ENCODE assay signal across 28 cellular contexts in genomic region chr18:5585653-5586052, GRCh38. TPM values are rescaled to one million over a fixed set of nuclear protein-coding genes. Genes with fewer than 3 reads are reported as not detected.
DNase-seq lines count a peak whose midpoint lies in the region; ATAC-seq, FAIRE-seq and TF ChIP-seq lines count a peak whose summit lies in the region.
"Had no signal": no experiment of that assay in that cellular context is flagged by ENCODE, and none has a peak within 500 bp of the region (broad histone marks: within the 10 kb centered on the region; RNA-seq: fewer than 3 reads in every experiment).

No MANE protein-coding gene starts in this region.

- no peak overlapping the region for H3K4me3 ChIP-seq in astrocyte (ENCODE audit: insufficient read depth, low read depth, low read length)
- no peak overlapping the region for H3K4me3 ChIP-seq in smooth muscle cell
- H3K4me3 ChIP-seq: HAP-1, MG63, SJCRH30 had no signal

- H4K8ac ChIP-seq in H9 (replicated peaks; ENCODE audit: insufficient read length, low read depth, low read length) = no peak overlapping the region

- no peak overlapping the region for H3K27ac Mint-ChIP-seq in H9
- peak overlapping the region; percentile 95 for H3K27ac Mint-ChIP-seq in astrocyte (ENCODE audit: unreplicated experiment)
- no peak overlapping the region for H3K27ac Mint-ChIP-seq in activated naive CD8-positive, alpha-beta T cell treated with anti-CD3 and anti-CD28 coated beads, Interleukin-2, amount 50 U/mL, for 24 hours
- H3K27ac Mint-ChIP-seq: CD8-positive, alpha-beta memory T cell had no signal

- no peak for FAIRE-seq in astrocyte (lab: Jason Lieb, UNC)
- FAIRE-seq: GM12891 had no signal

- H3K23ac ChIP-seq in H9 (ENCODE audit: insufficient read length, low read depth, low read length) = no peak overlapping the region

- H3K27ac ChIP-seq in H9 (ENCODE audit: insufficient read length, low read depth, low read length) (no peak overlapping the region), astrocyte (ENCODE audit: low read depth, low read length) (peak overlapping the region; percentile 89), smooth muscle cell (ENCODE audit: low read depth) (peak overlapping the region; percentile 92)
- H3K27ac ChIP-seq: SJCRH30 had no signal

- H3K14ac ChIP-seq in H9 (ENCODE audit: insufficient read depth, low read length) = no peak overlapping the region

- H3K4me2 ChIP-seq in H9 (ENCODE audit: insufficient read depth, insufficient read length, low read length) (no peak overlapping the region), astrocyte (ENCODE audit: low read length) (peak overlapping the region; percentile 72), smooth muscle cell (peak overlapping the region; percentile 69)

- H3K9ac ChIP-seq in H9 (ENCODE audit: extremely low read depth, insufficient read length, low read length) (no peak overlapping the region), astrocyte (ENCODE audit: low read length) (no peak overlapping the region), smooth muscle cell (ENCODE audit: low read depth) (no peak overlapping the region)

- H3K9me3 ChIP-seq in H9 (ENCODE audit: control insufficient read depth, low read depth, low read length) = no peaks in the 10 kb centered on the region
- H3K9me3 ChIP-seq in astrocyte (ENCODE audit: insufficient read depth, low read depth, low read length) = no peaks in the 10 kb centered on the region
- H3K9me3 ChIP-seq in smooth muscle cell (replicated peaks; ENCODE audit: low read depth) = no peaks in the 10 kb centered on the region
- H3K9me3 ChIP-seq: BE2C, HAP-1, MG63, SJCRH30 had no signal

- no peak overlapping the region for H4K5ac ChIP-seq in H9 (ENCODE audit: insufficient read length, low read depth, low read length)

- no peak overlapping the region for H2BK120ac ChIP-seq in H9 (ENCODE audit: low read depth, low read length, poor library complexity, severe bottlenecking)

- H3K27me3 Mint-ChIP-seq in H9 (ENCODE audit: low read depth) (no peaks in the 10 kb centered on the region), astrocyte (ENCODE audit: low read depth, unreplicated experiment) (no peaks in the 10 kb centered on the region)
- H3K27me3 Mint-ChIP-seq in activated naive CD8-positive, alpha-beta T cell treated with anti-CD3 and anti-CD28 coated beads, Interleukin-2, amount 50 U/mL, for 24 hours = peaks cover 2% of the 10 kb centered on the region

- H3K4me1 ChIP-seq in H9 (ENCODE audit: insufficient read depth, low read length) (peaks cover 5% of the 10 kb centered on the region; the same call in 1 of the 2 replicates), astrocyte (ENCODE audit: insufficient read depth, low read length) (peaks cover 44% of the 10 kb centered on the region), smooth muscle cell (ENCODE audit: low read depth) (peaks cover 27% of the 10 kb centered on the region)
- H3K4me1 ChIP-seq: BE2C, SJCRH30 had no signal

- no peaks in the 10 kb centered on the region for H3K79me1 ChIP-seq in H9 (ENCODE audit: insufficient read depth, low read depth, low read length, poor library complexity, severe bottlenecking)

- no peak overlapping the region for H2BK15ac ChIP-seq in H9 (ENCODE audit: low read depth, low read length)

- H3K27me3 ChIP-seq in H9 (ENCODE audit: insufficient read depth, low read length) (no peaks in the 10 kb centered on the region), astrocyte (ENCODE audit: insufficient read depth, low read length) (no peaks in the 10 kb centered on the region), smooth muscle cell (ENCODE audit: low read depth) (no peaks in the 10 kb centered on the region)
- H3K27me3 ChIP-seq: BE2C, MG63, SJCRH30 had no signal

- no peak overlapping the region for H4K91ac ChIP-seq in H9 (ENCODE audit: insufficient read length, low read depth, low read length)

- ATAC-seq in GM21360 (IDR thresholded peaks at IDR 0.05; ENCODE audit: unreplicated experiment) = no peak
- no peak for ATAC-seq in activated naive CD8-positive, alpha-beta T cell treated with anti-CD3 and anti-CD28 coated beads, Interleukin-2, amount 50 U/mL, for 24 hours
- ATAC-seq: PC-3, Right ventricle myocardium inferior had no signal

- no CpG with 5 or more reads among the region's 3 CpGs for WGBS in H9 (ENCODE audit: extremely low coverage, insufficient read length, low lambda C conversion rate)
- WGBS in smooth muscle cell (ENCODE audit: low lambda C conversion rate) = 74% methylated on average over 3 of the region's 3 CpGs

- H3K79me2 ChIP-seq in H9 (ENCODE audit: insufficient read depth, low read length) = no peaks in the 10 kb centered on the region
- H3K79me2 ChIP-seq in astrocyte (ENCODE audit: insufficient read depth, low read length) = no peaks in the 10 kb centered on the region
- H3K79me2 ChIP-seq in smooth muscle cell (ENCODE audit: low read depth) = no peaks in the 10 kb centered on the region

- H2BK20ac ChIP-seq in H9 (ENCODE audit: low read depth, low read length, poor library complexity, severe bottlenecking) = no peak overlapping the region

- TF ChIP-seq CTCF in H9 (conservative IDR thresholded peaks at IDR 0.05) = no peak
- no peak for TF ChIP-seq CTCF in astrocyte (IDR thresholded peaks at IDR 0.05; ENCODE audit: insufficient read depth, low read depth, low read length)
- TF ChIP-seq CTCF in smooth muscle cell (IDR thresholded peaks at IDR 0.05; ENCODE audit: borderline replicate concordance, insufficient read depth, poor library complexity, severe bottlenecking) = no peak

- no peaks in the 10 kb centered on the region for H3K23me2 ChIP-seq in H9 (ENCODE audit: insufficient read length, low read depth, low read length, poor library complexity, severe bottlenecking)

- DNase-seq in H9 (peak; percentile 43), astrocyte (ENCODE audit: low read depth) (no peak), iPS-NIHi11 (ENCODE audit: low spot score) (peak; percentile 7), smooth muscle cell (lab: John Stamatoyannopoulos, UW; ENCODE audit: unreplicated experiment) (no peak), amniotic stem cell (lab: John Stamatoyannopoulos, UW) (no peak)
- DNase-seq in activated naive CD8-positive, alpha-beta T cell treated with anti-CD3 and anti-CD28 coated beads, Interleukin-2, amount 50 U/mL, for 24 hours = no peak
- DNase-seq: 8988T; ACHN; BE2C; CD8-positive, alpha-beta memory T cell; DMS 273 treated with DMSO at 0.1 percent for 48 hours; DMS79; EL; GDM1; KG1; MG63; NCI-H2029; NCI-H446; NCI-H524 treated with DMSO at 0.1 percent for 48 hours; NCI-H774; NK-92 treated with Interleukin-12 subunit alpha and Interleukin-12 subunit beta, amount 100 ng/mL, for 24 hours; PC-3; SJCRH30 had no signal

- peaks cover 0 to 5% of the 10 kb centered on the region in 2 experiments; a peak in 1 of 5 replicates for H3K9me3 Mint-ChIP-seq in H9
- H3K9me3 Mint-ChIP-seq in astrocyte (ENCODE audit: unreplicated experiment) = peaks cover 3% of the 10 kb centered on the region
- H3K9me3 Mint-ChIP-seq in activated naive CD8-positive, alpha-beta T cell treated with anti-CD3 and anti-CD28 coated beads, Interleukin-2, amount 50 U/mL, for 24 hours = peaks cover 5% of the 10 kb centered on the region

- H3K36me3 Mint-ChIP-seq in H9 (ENCODE audit: insufficient read depth in 1 of 3, low read depth in 3 of 3) = peaks cover 0 to 2% (median 2%) of the 10 kb centered on the region in 3 experiments; a peak in 2 of 7 replicates
- no peaks in the 10 kb centered on the region for H3K36me3 Mint-ChIP-seq in astrocyte (ENCODE audit: low read depth, unreplicated experiment)
- H3K36me3 Mint-ChIP-seq in activated naive CD8-positive, alpha-beta T cell treated with anti-CD3 and anti-CD28 coated beads, Interleukin-2, amount 50 U/mL, for 24 hours (ENCODE audit: low read depth) = no peaks in the 10 kb centered on the region
- H3K36me3 Mint-ChIP-seq: CD14-positive monocyte; CD8-positive, alpha-beta memory T cell had no signal

- H4K20me1 ChIP-seq in H9 (ENCODE audit: control insufficient read depth, insufficient read depth, insufficient read length) (no peaks in the 10 kb centered on the region), astrocyte (ENCODE audit: insufficient read depth, low read length) (no peaks in the 10 kb centered on the region), smooth muscle cell (ENCODE audit: low read depth) (no peaks in the 10 kb centered on the region)

- peaks cover 34 to 37% of the 10 kb centered on the region in 2 experiments for H3K4me1 Mint-ChIP-seq in H9
- peaks cover 44% of the 10 kb centered on the region for H3K4me1 Mint-ChIP-seq in astrocyte (ENCODE audit: low read depth, unreplicated experiment)
- no peaks in the 10 kb centered on the region for H3K4me1 Mint-ChIP-seq in activated naive CD8-positive, alpha-beta T cell treated with anti-CD3 and anti-CD28 coated beads, Interleukin-2, amount 50 U/mL, for 24 hours
- H3K4me1 Mint-ChIP-seq: CD8-positive, alpha-beta memory T cell had no signal

- no peak overlapping the region for H3K56ac ChIP-seq in H9 (ENCODE audit: insufficient read length, low read depth, low read length)

- H3F3A ChIP-seq in smooth muscle cell (ENCODE audit: low read depth) = peaks cover 11% of the 10 kb centered on the region

- H2BK5ac ChIP-seq in H9 (ENCODE audit: insufficient read length, low read length) = no peak overlapping the region

- H2AK5ac ChIP-seq in H9 (ENCODE audit: insufficient read length, low read length) = no peak overlapping the region

- no peak overlapping the region for H2BK12ac ChIP-seq in H9 (ENCODE audit: insufficient read length, low read depth, low read length)

- H2AFZ ChIP-seq in H9 (ENCODE audit: low read length) (no peak overlapping the region), astrocyte (ENCODE audit: low read depth, low read length) (no peak overlapping the region), smooth muscle cell (ENCODE audit: low read depth) (no peak overlapping the region)

- H3T11ph ChIP-seq in H9 (ENCODE audit: low read length) = no peak overlapping the region

- H3K36me3 ChIP-seq in astrocyte (ENCODE audit: insufficient read depth, low read length) (no peaks in the 10 kb centered on the region), smooth muscle cell (ENCODE audit: low read depth) (no peaks in the 10 kb centered on the region)
- H3K36me3 ChIP-seq: BE2C, HAP-1, MG63, SJCRH30 had no signal

- H3K4me3 Mint-ChIP-seq in H9 = no peak overlapping the region
- H3K4me3 Mint-ChIP-seq in astrocyte (ENCODE audit: unreplicated experiment) = no peak overlapping the region
- H3K4me3 Mint-ChIP-seq in activated naive CD8-positive, alpha-beta T cell treated with anti-CD3 and anti-CD28 coated beads, Interleukin-2, amount 50 U/mL, for 24 hours = no peak overlapping the region
- H3K4me3 Mint-ChIP-seq: CD14-positive monocyte; CD8-positive, alpha-beta memory T cell had no signal

- no peak overlapping the region for H3K18ac ChIP-seq in H9 (ENCODE audit: insufficient read length, low read depth, low read length)

- no peak overlapping the region for H3K4ac ChIP-seq in H9 (ENCODE audit: low read depth, low read length)

RNA-seq across cellular contexts. Expression of gene EPB41L3, which starts 41.9 kb away (rescaled TPM):
- total RNA-seq in H9 (2021) (14.3 and 16.1 TPM in 2 replicates), astrocyte (92.3 and 97.0 TPM in 2 replicates), smooth muscle cell (22.5 and 26.9 TPM in 2 replicates)
- 11.5 and 29.7 TPM in 2 replicates for polyA plus RNA-seq in smooth muscle cell
- total RNA-seq: SJCRH30 had no signal
- polyA plus RNA-seq: CD8-positive, alpha-beta memory T cell had no signal

Comparison
In these comparisons a context has a peak if more than half of its experiments do, and no peak if none do; other contexts are left out.
1. DNase-seq: peak in H9 (single experiment) and iPS-NIHi11 (single experiment); none in astrocyte (single experiment), smooth muscle cell (single experiment), activated naive CD8-positive, alpha-beta T cell treated with anti-CD3 and anti-CD28 coated beads, Interleukin-2, amount 50 U/mL, for 24 hours (single experiment) and amniotic stem cell (single experiment).